Comparison of ENCODE assay signal across 8 cellular contexts in the genomic region with DNA sequence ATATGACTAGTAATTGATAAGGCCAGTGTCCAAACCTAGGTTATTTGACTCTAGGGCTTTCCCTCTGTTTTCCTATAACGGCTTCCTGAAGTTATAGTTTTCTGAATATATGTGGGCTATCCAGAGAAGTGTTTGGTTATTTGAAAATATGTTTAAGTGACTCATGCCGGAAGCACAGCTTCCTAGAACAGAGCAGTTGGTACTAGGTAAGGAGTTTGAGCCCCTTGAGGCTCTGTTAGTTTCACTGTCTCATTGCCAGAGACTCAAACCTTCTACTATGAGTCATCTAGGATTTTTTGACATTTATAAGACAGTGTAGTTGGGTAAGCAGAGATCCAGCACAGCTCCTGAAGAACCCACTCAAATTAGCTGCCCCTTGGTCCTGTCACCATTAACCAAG. TPM values are rescaled to one million over a fixed set of nuclear protein-coding genes. Genes with fewer than 3 reads are reported as not detected.
A peak's percentile ranks its signal among the peaks of the same experiment; 100 is the strongest.
DNase-seq lines count a peak whose midpoint lies in the region; ATAC-seq and TF ChIP-seq lines count a peak whose summit lies in the region.

No MANE protein-coding gene starts in this region.

- H3K27ac Mint-ChIP-seq in Caco-2 (ENCODE audit: unreplicated experiment) = no peak overlapping the region

- intact Hi-C loops in Caco-2 (cut with micrococcal nuclease; ENCODE audit: unreplicated experiment) = no loop called here

- no peaks in the 10 kb centered on the region for H3K27me3 Mint-ChIP-seq in Caco-2 (ENCODE audit: insufficient read depth, unreplicated experiment)

- H3K4me3 ChIP-seq in NB4 (ENCODE audit: low read depth, low read length) (no peak overlapping the region), Caco-2 (ENCODE audit: low read depth, low read length) (no peak overlapping the region)

- peaks cover 5% of the 10 kb centered on the region for H3K36me3 Mint-ChIP-seq in Caco-2 (ENCODE audit: insufficient read depth, unreplicated experiment)

- ATAC-seq in GM18499 (IDR thresholded peaks at IDR 0.05; ENCODE audit: insufficient read depth, unreplicated experiment) = peak; percentile 99
- ATAC-seq in GM21786 (IDR thresholded peaks at IDR 0.05; ENCODE audit: unreplicated experiment) = peak; percentile 95

- no peaks in the 10 kb centered on the region for H3K27me3 ChIP-seq in Caco-2 (replicated peaks; ENCODE audit: control insufficient read depth, insufficient read depth, low read length)

- no peak for TF ChIP-seq POLR2A in NB4 (IDR thresholded peaks at IDR 0.05; ENCODE audit: extremely low read depth, insufficient read length)

- no peaks in the 10 kb centered on the region for H3K4me1 Mint-ChIP-seq in Caco-2 (ENCODE audit: low read depth, unreplicated experiment)

- no TSS peak for BruUV-seq in Caco-2 (replicated peaks; lab: Mats Ljungman, UMichigan)

- CTCF ChIA-PET in Caco-2 (lab: Charles Lee) = no interaction called here

- POLR2A ChIA-PET in Caco-2 (lab: Charles Lee) = no interaction called here

- no peak overlapping the region for H3K4me3 Mint-ChIP-seq in Caco-2 (ENCODE audit: unreplicated experiment)

- no peaks in the 10 kb centered on the region for H3K9me3 ChIP-seq in Caco-2

- no peaks in the 10 kb centered on the region for H3K4me1 ChIP-seq in Caco-2

- H3K36me3 ChIP-seq in Caco-2 (ENCODE audit: control insufficient read depth, insufficient read depth, low read length) = no peaks in the 10 kb centered on the region

- no peaks in the 10 kb centered on the region for H3K9me3 Mint-ChIP-seq in Caco-2 (ENCODE audit: unreplicated experiment)

- DNase-seq in NB4 (ENCODE audit: low read depth) = peak; percentile 60
- DNase-seq in fibroblast of the conjunctiva (ENCODE audit: low read depth) = peak; percentile 17
- no peak for DNase-seq in Caco-2
- no peak for DNase-seq in GOT3 (lab: John Stamatoyannopoulos, UW)
- DNase-seq in NCI-H510A treated with DMSO at 0.1 percent for 48 hours (lab: John Stamatoyannopoulos, UW) = no peak
- DNase-seq in islet precursor cell = no peak

- TF ChIP-seq CTCF in NB4 (IDR thresholded peaks at IDR 0.05; ENCODE audit: low read depth, low read length) = no peak
- no peak for TF ChIP-seq CTCF in Caco-2 (IDR thresholded peaks at IDR 0.05; ENCODE audit: insufficient read depth in 1 of 2, low read depth in 1 of 2, low read length in 1 of 2, severe bottlenecking in 1 of 2, unreplicated experiment in 1 of 2)

RNA-seq across cellular contexts. Expression of gene LEPR, which starts 27.1 kb away (rescaled TPM):
- total RNA-seq in Caco-2 (2022) = 1.5 and 1.9 TPM in 2 replicates

RNA-seq across cellular contexts. Expression of gene LEPROT, which starts 27.1 kb away (rescaled TPM):
- 32.9 and 37.6 TPM in 2 replicates for total RNA-seq in Caco-2 (2022)

Comparison
In these comparisons a context has a peak if more than half of its experiments do, and no peak if none do; other contexts are left out.
1. DNase-seq: peak in NB4 (single experiment) and fibroblast of the conjunctiva (single experiment); none in Caco-2 (0 of 2), GOT3 (single experiment), NCI-H510A treated with DMSO at 0.1 percent for 48 hours (single experiment) and islet precursor cell (single experiment).